Comparison of ENCODE assay signal across 9 cellular contexts in genomic region chr1:156245451-156246232, GRCh38. TPM values are rescaled to one million over a fixed set of nuclear protein-coding genes. Genes with fewer than 3 reads are reported as not detected.
A peak's percentile ranks its signal among the peaks of the same experiment; 100 is the strongest.
DNase-seq lines count a peak whose midpoint lies in the region; ATAC-seq and TF ChIP-seq lines count a peak whose summit lies in the region.
"Had no signal": no experiment of that assay in that cellular context is flagged by ENCODE, and none has a peak within 500 bp of the region (broad histone marks: within the 10 kb centered on the region; RNA-seq: fewer than 3 reads in every experiment).

No MANE protein-coding gene starts in this region.

- no peak overlapping the region for H3K4me2 ChIP-seq in neural progenitor cell

- peaks cover 4% of the 10 kb centered on the region for H3K36me3 Mint-ChIP-seq in neural progenitor cell

- H3K27ac Mint-ChIP-seq in neural progenitor cell: peak overlapping the region; percentile 63

- H3K79me2 ChIP-seq in neural progenitor cell (ENCODE audit: low read depth): no peaks in the 10 kb centered on the region

- H3K9ac ChIP-seq in neural progenitor cell: no peak overlapping the region

- TF ChIP-seq CTCF in right atrium auricular region (IDR thresholded peaks at IDR 0.05): no peak
- TF ChIP-seq CTCF in neural progenitor cell (IDR thresholded peaks at IDR 0.05): no peak

- no peak overlapping the region for H2AFZ ChIP-seq in neural progenitor cell (replicated peaks)

- H3K27me3 ChIP-seq in right atrium auricular region (no peaks in the 10 kb centered on the region), neural progenitor cell (no peaks in the 10 kb centered on the region)
- H3K27me3 ChIP-seq: adrenal gland had no signal

- no peaks in the 10 kb centered on the region for H3K9me3 Mint-ChIP-seq in neural progenitor cell

- H3F3A ChIP-seq in neural progenitor cell (ENCODE audit: low read depth): peaks cover 19% of the 10 kb centered on the region

- DNase-seq in Right ventricle myocardium inferior (ENCODE audit: missing footprints) (peak; percentile 72), right atrium auricular region (ENCODE audit: low spot score) (no peak), T-helper 1 cell (peak in 3 of 5 donors; percentile 14 to 52 (median 24)), dermis blood vessel endothelial cell (peak; percentile 47), neural progenitor cell (ENCODE audit: low spot score) (no peak), SHP77 (lab: John Stamatoyannopoulos, UW) (no peak), RKO (ENCODE audit: low spot score) (no peak)

- no peak for ATAC-seq in Right ventricle myocardium inferior
- ATAC-seq in HG02678 (IDR thresholded peaks at IDR 0.05; ENCODE audit: unreplicated experiment): no peak

- peaks cover 4% of the 10 kb centered on the region for H4K20me1 ChIP-seq in neural progenitor cell (ENCODE audit: low read depth)

- H3K4me1 ChIP-seq in right atrium auricular region: peaks cover 0 to 43% of the 10 kb centered on the region in 2 donors
- peaks cover 6% of the 10 kb centered on the region for H3K4me1 ChIP-seq in neural progenitor cell

- H3K9me3 ChIP-seq in right atrium auricular region: no peaks in the 10 kb centered on the region
- H3K9me3 ChIP-seq in neural progenitor cell (ENCODE audit: low read depth): no peaks in the 10 kb centered on the region
- H3K9me3 ChIP-seq: adrenal gland had no signal

- H3K4me3 ChIP-seq in right atrium auricular region (peak overlapping the region in 1 of 2 donors; percentile 33), neural progenitor cell (no peak overlapping the region)

- intact Hi-C loops in Right ventricle myocardium inferior (cut with DNase I): no loop called here

- H3K27ac ChIP-seq in right atrium auricular region (no peak overlapping the region), neural progenitor cell (no peak overlapping the region)

- H3K4me1 Mint-ChIP-seq in neural progenitor cell: peaks cover 5% of the 10 kb centered on the region

- peaks cover 15% of the 10 kb centered on the region for H3K36me3 ChIP-seq in right atrium auricular region
- H3K36me3 ChIP-seq in neural progenitor cell: no peaks in the 10 kb centered on the region

- no peak overlapping the region for H3K4me3 Mint-ChIP-seq in neural progenitor cell

- H3K27me3 Mint-ChIP-seq in neural progenitor cell (ENCODE audit: insufficient read depth, low read depth): peaks cover 9% of the 10 kb centered on the region

RNA-seq across cellular contexts. Expression of gene PAQR6, which starts 2.2 kb away (rescaled TPM):
- 0.54 TPM for total RNA-seq in Right ventricle myocardium inferior
- not detected for total RNA-seq in right atrium auricular region
- 0.19 and 0.68 TPM in 2 replicates for total RNA-seq in dermis blood vessel endothelial cell
- total RNA-seq in neural progenitor cell (ENCODE audit: low replicate concordance): 5.0 and 8.5 TPM in 2 replicates

RNA-seq across cellular contexts. Expression of gene BGLAP, which starts 3.7 kb away (rescaled TPM):
- total RNA-seq in Right ventricle myocardium inferior (0.32 TPM), right atrium auricular region (not detected), dermis blood vessel endothelial cell (0.19 TPM in 1 of 2 replicates, not detected in the other), neural progenitor cell (ENCODE audit: low replicate concordance) (0.22 and 0.40 TPM in 2 replicates)

RNA-seq across cellular contexts. Expression of gene PMF1, which starts 32.8 kb away (rescaled TPM):
- total RNA-seq in Right ventricle myocardium inferior (68.6 TPM), right atrium auricular region (10 to 100 TPM; 81.8 to 88.3 TPM), dermis blood vessel endothelial cell (64.2 and 66.4 TPM in 2 replicates), neural progenitor cell (ENCODE audit: low replicate concordance) (99.3 and 103 TPM in 2 replicates)

RNA-seq across cellular contexts. Expression of gene SMG5, which starts 37.0 kb away (rescaled TPM):
- 91.6 TPM for total RNA-seq in Right ventricle myocardium inferior
- 10 to 100 TPM; 55.4 to 72.8 TPM for total RNA-seq in right atrium auricular region
- total RNA-seq in dermis blood vessel endothelial cell: 74.2 and 89.6 TPM in 2 replicates
- 45.9 and 84.5 TPM in 2 replicates for total RNA-seq in neural progenitor cell (ENCODE audit: low replicate concordance)

RNA-seq across cellular contexts. Expression of gene TMEM79, which starts 38.5 kb away (rescaled TPM):
- total RNA-seq in Right ventricle myocardium inferior (1.4 TPM), right atrium auricular region (1 to 10 TPM in 1 of 2 donors, under 1 TPM in 1; 0.96 to 1.0 TPM), dermis blood vessel endothelial cell (1.2 and 1.7 TPM in 2 replicates), neural progenitor cell (ENCODE audit: low replicate concordance) (1.7 and 3.2 TPM in 2 replicates)

Comparison
In these comparisons a context has a peak if more than half of its experiments do, and no peak if none do; other contexts are left out.
1. DNase-seq: peak in Right ventricle myocardium inferior (single experiment), T-helper 1 cell (3 of 5) and dermis blood vessel endothelial cell (single experiment); none in right atrium auricular region (single experiment), neural progenitor cell (single experiment), SHP77 (0 of 2) and RKO (single experiment).